20 cellular contexts compared by ENCODE assay signal in the genomic region with DNA sequence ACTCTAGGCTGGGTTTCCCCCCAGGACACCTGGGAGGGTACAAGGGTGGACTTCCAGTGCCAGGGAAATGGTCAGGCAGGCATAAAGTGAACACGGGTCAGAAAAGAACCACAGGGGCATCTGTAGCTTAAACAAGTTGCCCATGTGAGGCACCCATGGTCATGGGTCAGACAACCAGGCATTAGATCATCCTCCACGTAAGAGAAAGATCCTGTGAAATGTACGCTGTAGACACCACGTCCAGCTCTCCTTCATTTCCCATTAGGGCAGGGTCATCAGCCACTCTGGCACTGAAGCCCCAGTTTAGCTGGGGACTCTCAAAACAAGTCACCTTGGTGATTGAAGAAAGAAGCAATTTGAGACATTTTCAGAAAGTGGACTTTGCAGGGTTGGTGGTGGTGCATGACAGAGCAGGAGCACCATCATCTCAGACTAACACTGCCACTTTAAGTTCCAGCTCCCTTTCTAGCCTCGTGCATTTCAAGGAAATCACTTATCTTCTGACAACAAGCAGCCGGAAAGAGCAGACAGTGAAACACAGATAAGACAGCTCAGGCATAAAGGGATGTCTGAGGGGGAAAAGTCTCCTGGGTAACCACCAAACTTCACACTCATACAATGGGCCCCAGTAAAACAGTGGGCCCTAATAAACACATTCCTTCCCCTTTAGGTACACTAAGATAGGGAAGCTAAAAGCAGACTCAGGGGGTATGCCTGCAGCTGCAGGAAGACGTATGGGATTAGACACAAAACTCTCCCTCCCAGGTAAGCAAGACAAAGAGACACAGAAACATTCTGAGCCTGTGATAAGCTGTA. TPM values are rescaled to one million over a fixed set of nuclear protein-coding genes. Genes with fewer than 3 reads are reported as not detected.
DNase-seq lines count a peak whose midpoint lies in the region; ATAC-seq, FAIRE-seq and TF ChIP-seq lines count a peak whose summit lies in the region.
"Had no signal": no experiment of that assay in that cellular context is flagged by ENCODE, and none has a peak within 500 bp of the region (broad histone marks: within the 10 kb centered on the region; RNA-seq: fewer than 3 reads in every experiment).

No MANE protein-coding gene starts in this region.

- H2BK15ac ChIP-seq in neuronal stem cell (ENCODE audit: low read length), result no peak overlapping the region

- H4K8ac ChIP-seq in trophoblast cell (ENCODE audit: low read depth, low read length) (peak overlapping the region; percentile 22), neuronal stem cell (ENCODE audit: low read depth, low read length) (no peak overlapping the region)

- H3K9me3 ChIP-seq in trophoblast cell (ENCODE audit: insufficient read depth, low read depth, low read length) (peaks cover 40% of the 10 kb centered on the region), neuronal stem cell (replicated peaks in 1 of 2; ENCODE audit: control insufficient read depth in 2 of 2, insufficient read depth in 1 of 2, low read depth in 1 of 2, low read length in 2 of 2) (peaks cover 0 to 20% of the 10 kb centered on the region in 2 donors)
- H3K9me3 ChIP-seq: pancreas had no signal

- H4K91ac ChIP-seq in trophoblast cell (ENCODE audit: low read depth, low read length), result peak overlapping the region; percentile 94
- H4K91ac ChIP-seq in neuronal stem cell (ENCODE audit: low read depth, low read length, poor library complexity), result no peak overlapping the region

- intact Hi-C loops in activated CD8-positive, alpha-beta T cell treated with anti-CD3 and anti-CD28 coated beads for 36 hours (cut with micrococcal nuclease), result no loop called here

- no peaks in the 10 kb centered on the region for H3K27me3 ChIP-seq in bronchial epithelial cell (ENCODE audit: control insufficient read depth, insufficient read depth, low read length)
- H3K27me3 ChIP-seq in trophoblast cell (ENCODE audit: insufficient read depth, low read length), result no peaks in the 10 kb centered on the region
- peaks cover 0 to 3% (median 0%) of the 10 kb centered on the region in 3 experiments for H3K27me3 ChIP-seq in neuronal stem cell (ENCODE audit: control insufficient read depth in 3 of 3, insufficient read depth in 3 of 3, low read depth in 1 of 3, low read length in 3 of 3)

- H3K9ac ChIP-seq in trophoblast cell (ENCODE audit: low read length) (no peak overlapping the region), neuronal stem cell (ENCODE audit: low read depth, low read length, poor library complexity) (no peak overlapping the region)

- no peaks in the 10 kb centered on the region for H3K9me3 Mint-ChIP-seq in activated CD8-positive, alpha-beta T cell treated with anti-CD3 and anti-CD28 coated beads, Interleukin-2, amount 10 ng/mL, durations not matched to agents 7 days and 5 days (ENCODE audit: insufficient read depth)
- no peaks in the 10 kb centered on the region for H3K9me3 Mint-ChIP-seq in activated CD8-positive, alpha-beta T cell treated with anti-CD3 and anti-CD28 coated beads for 36 hours

- peak overlapping the region; percentile 30 for H3K27ac Mint-ChIP-seq in activated CD8-positive, alpha-beta T cell treated with anti-CD3 and anti-CD28 coated beads, Interleukin-2, amount 10 ng/mL, durations not matched to agents 7 days and 5 days
- H3K27ac Mint-ChIP-seq in activated CD8-positive, alpha-beta T cell treated with anti-CD3 and anti-CD28 coated beads for 36 hours, result no peak overlapping the region
- H3K27ac Mint-ChIP-seq: CD4-positive, alpha-beta memory T cell had no signal

- CTCF ChIA-PET in activated CD8-positive, alpha-beta T cell treated with anti-CD3 and anti-CD28 coated beads, Interleukin-2, amount 10 ng/mL, durations not matched to agents 7 days and 5 days (lab: Charles Lee), result interaction anchor here (1.2 to 1.3 kb wide), 4 partner anchors 17 to 230 kb away, joined by 3 to 4 read pairs (median 3); no protein-coding TSS in a partner anchor
- CTCF ChIA-PET in activated CD8-positive, alpha-beta T cell treated with anti-CD3 and anti-CD28 coated beads for 36 hours (lab: Charles Lee), result interaction anchor here (1.2 to 2.7 kb wide), 3 partner anchors 32 to 126 kb away, joined by 3 to 8 read pairs (median 4); no protein-coding TSS in a partner anchor
- CTCF ChIA-PET in HEK293T (lab: Yijun Ruan, JAX), result no interaction called here

- H3K27me3 Mint-ChIP-seq in activated CD8-positive, alpha-beta T cell treated with anti-CD3 and anti-CD28 coated beads, Interleukin-2, amount 10 ng/mL, durations not matched to agents 7 days and 5 days (ENCODE audit: low read depth), result peaks cover 17% of the 10 kb centered on the region
- H3K27me3 Mint-ChIP-seq in activated CD8-positive, alpha-beta T cell treated with anti-CD3 and anti-CD28 coated beads for 36 hours, result peaks cover 43% of the 10 kb centered on the region

- H3K4ac ChIP-seq in trophoblast cell (ENCODE audit: low read depth, low read length), result peak overlapping the region; percentile 21
- H3K4ac ChIP-seq in neuronal stem cell (ENCODE audit: low read length), result no peak overlapping the region

- H3K18ac ChIP-seq in trophoblast cell (ENCODE audit: low read length) (peak overlapping the region; percentile 73), neuronal stem cell (ENCODE audit: low read length) (no peak overlapping the region)

- H3K36me3 ChIP-seq in bronchial epithelial cell (ENCODE audit: control insufficient read depth, insufficient read depth, low read length), result no peaks in the 10 kb centered on the region
- no peaks in the 10 kb centered on the region for H3K36me3 ChIP-seq in trophoblast cell (ENCODE audit: control insufficient read depth in 1 of 2, insufficient read depth in 2 of 2, low read length in 2 of 2)
- H3K36me3 ChIP-seq in neuronal stem cell (replicated peaks in 1 of 2; ENCODE audit: control insufficient read depth in 2 of 2, insufficient read depth in 2 of 2, low read length in 2 of 2), result no peaks in the 10 kb centered on the region
- H3K36me3 ChIP-seq: pancreas had no signal

- H2BK5ac ChIP-seq in trophoblast cell (ENCODE audit: low read depth, low read length, poor library complexity) (peak overlapping the region; percentile 72), neuronal stem cell (ENCODE audit: low read length) (no peak overlapping the region)

- no peak overlapping the region for H3K23ac ChIP-seq in trophoblast cell (ENCODE audit: low read length)
- no peak overlapping the region for H3K23ac ChIP-seq in neuronal stem cell (ENCODE audit: low read depth, low read length, poor library complexity)

- peaks cover 61% of the 10 kb centered on the region for H3K4me1 Mint-ChIP-seq in activated CD8-positive, alpha-beta T cell treated with anti-CD3 and anti-CD28 coated beads, Interleukin-2, amount 10 ng/mL, durations not matched to agents 7 days and 5 days (ENCODE audit: low read depth)
- peaks cover 21% of the 10 kb centered on the region for H3K4me1 Mint-ChIP-seq in activated CD8-positive, alpha-beta T cell treated with anti-CD3 and anti-CD28 coated beads for 36 hours (ENCODE audit: low read depth)

- H3K4me3 ChIP-seq in bronchial epithelial cell (ENCODE audit: low read depth, low read length), result no peak overlapping the region
- no peak overlapping the region for H3K4me3 ChIP-seq in trophoblast cell (ENCODE audit: low read depth, low read length)
- H3K4me3 ChIP-seq in neuronal stem cell (ENCODE audit: low read length in 2 of 2), result no peak overlapping the region
- H3K4me3 ChIP-seq: pancreas had no signal

- no peaks in the 10 kb centered on the region for H3K79me2 ChIP-seq in trophoblast cell (ENCODE audit: control insufficient read depth, insufficient read depth, low read length, poor library complexity)

- H3K4me3 Mint-ChIP-seq in activated CD8-positive, alpha-beta T cell treated with anti-CD3 and anti-CD28 coated beads, Interleukin-2, amount 10 ng/mL, durations not matched to agents 7 days and 5 days, result peak overlapping the region; percentile 24
- H3K4me3 Mint-ChIP-seq in activated CD8-positive, alpha-beta T cell treated with anti-CD3 and anti-CD28 coated beads for 36 hours, result no peak overlapping the region
- H3K4me3 Mint-ChIP-seq: CD4-positive, alpha-beta memory T cell had no signal

- H3K27ac ChIP-seq in trophoblast cell (ENCODE audit: low read depth, low read length) (peak overlapping the region; percentile 86), neuronal stem cell (replicated peaks; ENCODE audit: low read length) (no peak overlapping the region)
- H3K27ac ChIP-seq: pancreas had no signal

- POLR2A ChIA-PET in activated CD8-positive, alpha-beta T cell treated with anti-CD3 and anti-CD28 coated beads, Interleukin-2, amount 10 ng/mL, durations not matched to agents 7 days and 5 days (lab: Charles Lee), result interaction anchor here (0.6 kb wide), 1 partner anchor 31 kb away, joined by 4 read pairs; no protein-coding TSS in a partner anchor
- POLR2A ChIA-PET in activated CD8-positive, alpha-beta T cell treated with anti-CD3 and anti-CD28 coated beads for 36 hours (lab: Charles Lee), result interaction anchor here (0.7 kb wide), 1 partner anchor 198 kb away, joined by 3 read pairs; no protein-coding TSS in a partner anchor
- POLR2A ChIA-PET in HEK293T (lab: Yijun Ruan, JAX), result no interaction called here

- peak overlapping the region; percentile 79 for H2BK120ac ChIP-seq in trophoblast cell (ENCODE audit: insufficient read depth, low read length, poor library complexity)
- H2BK120ac ChIP-seq in neuronal stem cell (ENCODE audit: low read depth, low read length), result no peak overlapping the region

- ATAC-seq in activated CD8-positive, alpha-beta T cell treated with anti-CD3 and anti-CD28 coated beads, Interleukin-2, amount 10 ng/mL, durations not matched to agents 7 days and 5 days, result peak; percentile 41
- ATAC-seq in activated CD8-positive, alpha-beta T cell treated with anti-CD3 and anti-CD28 coated beads for 36 hours, result no peak
- no peak for ATAC-seq in left lobe of liver
- ATAC-seq: pancreas had no signal

- no peak overlapping the region for H3K4me2 ChIP-seq in trophoblast cell (ENCODE audit: low read length)
- H3K4me2 ChIP-seq in neuronal stem cell (ENCODE audit: insufficient read depth, low read length, poor library complexity, severe bottlenecking), result no peak overlapping the region

- H2BK12ac ChIP-seq in trophoblast cell (ENCODE audit: low read length), result peak overlapping the region; percentile 56
- H2BK12ac ChIP-seq in neuronal stem cell (ENCODE audit: low read length), result no peak overlapping the region

- no peak for DNase-seq in activated CD8-positive, alpha-beta T cell treated with anti-CD3 and anti-CD28 coated beads, Interleukin-2, amount 10 ng/mL, durations not matched to agents 7 days and 5 days
- no peak for DNase-seq in activated CD8-positive, alpha-beta T cell treated with anti-CD3 and anti-CD28 coated beads for 36 hours
- peak; percentile 98 for DNase-seq in OCI-M1 (lab: John Stamatoyannopoulos, UW)
- DNase-seq in bronchial epithelial cell (ENCODE audit: low read depth), result no peak
- DNase-seq in trophoblast cell, result no peak
- DNase-seq in HEK293T (ENCODE audit: extremely low spot score), result no peak
- DNase-seq in neuronal stem cell (ENCODE audit: low spot score), result no peak
- DNase-seq in left lobe of liver (ENCODE audit: low spot score), result no peak
- DNase-seq: activated effector memory CD4-positive, alpha-beta T cell treated with Interleukin-2 at 50 U/mL for 16 hours; CD4-positive, alpha-beta memory T cell; GOT3; hypothalamus; NCI-H1092 treated with DMSO at 0.1 percent for 48 hours; pancreas; small intestine; stimulated activated naive CD4-positive, alpha-beta T cell; T-helper 9 cell had no signal

- H2AFZ ChIP-seq in trophoblast cell (ENCODE audit: insufficient read depth, low read length, poor library complexity), result no peak overlapping the region
- no peak overlapping the region for H2AFZ ChIP-seq in neuronal stem cell (ENCODE audit: low read length)

- H3K79me1 ChIP-seq in trophoblast cell (ENCODE audit: low read length), result peaks cover 14% of the 10 kb centered on the region
- peaks cover 1% of the 10 kb centered on the region for H3K79me1 ChIP-seq in neuronal stem cell (ENCODE audit: low read depth, low read length)

- FAIRE-seq in bronchial epithelial cell (lab: Jason Lieb, UNC), result peak; percentile 13
- FAIRE-seq: GM12892, pancreas, small intestine had no signal

- H3K14ac ChIP-seq in trophoblast cell (ENCODE audit: low read length) (peak overlapping the region; percentile 0), neuronal stem cell (ENCODE audit: low read length) (no peak overlapping the region)

- no peaks in the 10 kb centered on the region for H3K36me3 Mint-ChIP-seq in activated CD8-positive, alpha-beta T cell treated with anti-CD3 and anti-CD28 coated beads, Interleukin-2, amount 10 ng/mL, durations not matched to agents 7 days and 5 days (ENCODE audit: low read depth)
- no peaks in the 10 kb centered on the region for H3K36me3 Mint-ChIP-seq in activated CD8-positive, alpha-beta T cell treated with anti-CD3 and anti-CD28 coated beads for 36 hours (ENCODE audit: low read depth)

- WGBS in trophoblast cell (ENCODE audit: extremely low coverage, insufficient coverage, insufficient read length), result no CpG with 5 or more reads among the region's 7 CpGs
- WGBS in neuronal stem cell (ENCODE audit: extremely low coverage in 2 of 2, insufficient read length in 2 of 2, insufficient replicate concordance in 1 of 2), 2 donors, result no CpG with 5 or more reads among the region's 7 CpGs

- peaks cover 9 to 10% of the 10 kb centered on the region in 2 experiments for H3K4me1 ChIP-seq in trophoblast cell (ENCODE audit: control insufficient read depth in 1 of 2, insufficient read depth in 2 of 2, low read length in 2 of 2)
- H3K4me1 ChIP-seq in neuronal stem cell (ENCODE audit: control insufficient read depth in 2 of 2, insufficient read depth in 1 of 2, low read depth in 1 of 2, low read length in 2 of 2), result no peaks in the 10 kb centered on the region
- H3K4me1 ChIP-seq: pancreas had no signal

- TF ChIP-seq CTCF in activated CD8-positive, alpha-beta T cell treated with anti-CD3 and anti-CD28 coated beads for 36 hours (IDR thresholded peaks at IDR 0.05), result no peak
- no peak for TF ChIP-seq CTCF in bronchial epithelial cell (IDR thresholded peaks at IDR 0.05; ENCODE audit: insufficient read depth, low read length, severe bottlenecking)

- H2AK5ac ChIP-seq in trophoblast cell (ENCODE audit: low read length) (peak overlapping the region; percentile 67), neuronal stem cell (ENCODE audit: low read depth, low read length) (no peak overlapping the region)

- no peak overlapping the region for H4K12ac ChIP-seq in trophoblast cell (ENCODE audit: low read depth, low read length)

RNA-seq across cellular contexts. Expression of a gene that starts 16.1 kb away (rescaled TPM):
- under 1 TPM in 1 of 2 experiments, not detected in 1; 0.29 TPM for total RNA-seq in activated CD8-positive, alpha-beta T cell treated with anti-CD3 and anti-CD28 coated beads, Interleukin-2, amount 10 ng/mL, durations not matched to agents 7 days and 5 days
- total RNA-seq in activated CD8-positive, alpha-beta T cell treated with anti-CD3 and anti-CD28 coated beads for 36 hours, result not detected
- not detected in 2 replicates for total RNA-seq in bronchial epithelial cell
- 22.1 and 24.5 TPM in 2 replicates for polyA plus RNA-seq in trophoblast cell (2013)
- polyA plus RNA-seq in neuronal stem cell (2013, experiment 1 of 2), result not detected
- not detected for polyA plus RNA-seq in neuronal stem cell (2013, experiment 2 of 2)
- total RNA-seq in left lobe of liver, result 0.20 TPM
- total RNA-seq: CD4-positive, alpha-beta memory T cell; dermis microvascular lymphatic vessel endothelial cell; HT-29 had no signal

RNA-seq across cellular contexts. Expression of a gene that starts 23.5 kb away (rescaled TPM):
- total RNA-seq in activated CD8-positive, alpha-beta T cell treated with anti-CD3 and anti-CD28 coated beads, Interleukin-2, amount 10 ng/mL, durations not matched to agents 7 days and 5 days, result 1 to 10 TPM; 8.4 to 9.7 TPM
- total RNA-seq in activated CD8-positive, alpha-beta T cell treated with anti-CD3 and anti-CD28 coated beads for 36 hours, result 1 to 10 TPM; 6.6 to 8.0 TPM
- 1.6 and 2.2 TPM in 2 replicates for total RNA-seq in bronchial epithelial cell
- 9.4 and 9.7 TPM in 2 replicates for polyA plus RNA-seq in trophoblast cell (2013)
- polyA plus RNA-seq in neuronal stem cell (2013, experiment 1 of 2), result 4.0 TPM
- polyA plus RNA-seq in neuronal stem cell (2013, experiment 2 of 2), result 4.4 TPM
- 5.2 TPM for total RNA-seq in left lobe of liver

RNA-seq across cellular contexts. Expression of a gene that starts 46.0 kb away (rescaled TPM):
- under 1 TPM; 0.34 to 0.53 TPM for total RNA-seq in activated CD8-positive, alpha-beta T cell treated with anti-CD3 and anti-CD28 coated beads, Interleukin-2, amount 10 ng/mL, durations not matched to agents 7 days and 5 days
- under 1 TPM; 0.34 to 0.43 TPM for total RNA-seq in activated CD8-positive, alpha-beta T cell treated with anti-CD3 and anti-CD28 coated beads for 36 hours
- not detected in 2 replicates for total RNA-seq in bronchial epithelial cell
- polyA plus RNA-seq in trophoblast cell (2013), result not detected in 2 replicates
- polyA plus RNA-seq in neuronal stem cell (2013, experiment 1 of 2), result not detected
- polyA plus RNA-seq in neuronal stem cell (2013, experiment 2 of 2), result not detected
- 0.20 TPM for total RNA-seq in left lobe of liver
- total RNA-seq: CD4-positive, alpha-beta memory T cell; dermis microvascular lymphatic vessel endothelial cell; HT-29 had no signal
- polyA plus RNA-seq: CD4-positive, alpha-beta memory T cell; pancreas had no signal
